28 cellular contexts compared by ENCODE assay signal in genomic region chr7:1354661-1355567, GRCh38.
A peak's percentile ranks its signal among the peaks of the same experiment; 100 is the strongest.
DNase-seq lines count a peak whose midpoint lies in the region; ATAC-seq and TF ChIP-seq lines count a peak whose summit lies in the region.
"Had no signal": no experiment of that assay in that cellular context is flagged by ENCODE, and none has a peak within 500 bp of the region (broad histone marks: within the 10 kb centered on the region; RNA-seq: fewer than 3 reads in every experiment).

No MANE protein-coding gene starts in this region.

- BruUV-seq in Panc1 (replicated peaks; lab: Mats Ljungman, UMichigan), result no TSS peak

- H3K9me3 Mint-ChIP-seq in activated naive CD4-positive, alpha-beta T cell treated with anti-CD3 and anti-CD28 coated beads, Interleukin-2, amount 10 ng/mL, durations not matched to agents 7 days and 5 days, result peaks cover 3% of the 10 kb centered on the region
- H3K9me3 Mint-ChIP-seq in activated naive CD4-positive, alpha-beta T cell treated with anti-CD3 and anti-CD28 coated beads, Interleukin-2, amount 50 U/mL, for 72 hours, result no peaks in the 10 kb centered on the region
- H3K9me3 Mint-ChIP-seq: activated CD4-positive, alpha-beta memory T cell treated with anti-CD3 and anti-CD28 coated beads, Interleukin-2, amount 10 ng/mL, durations not matched to agents 7 days and 5 days; H9; stimulated activated effector memory CD8-positive, alpha-beta T cell treated with anti-CD3 and anti-CD28 coated beads, Interleukin-12 subunit alpha, Interleukin-12 subunit beta, amount 100 ng/mL, for 72 hours had no signal

- H3K4me3 ChIP-seq in Panc1 (ENCODE audit: low read depth in 2 of 2, low read length in 2 of 2), result no peak overlapping the region
- no peak overlapping the region for H3K4me3 ChIP-seq in lower lobe of right lung
- H3K4me3 ChIP-seq in suprapubic skin, result no peak overlapping the region
- H3K4me3 ChIP-seq: adrenal gland, coronary artery, esophagus muscularis mucosa, lung, smooth muscle cell, uterus had no signal

- no peaks in the 10 kb centered on the region for H3K27me3 Mint-ChIP-seq in activated naive CD4-positive, alpha-beta T cell treated with anti-CD3 and anti-CD28 coated beads, Interleukin-2, amount 10 ng/mL, durations not matched to agents 7 days and 5 days
- H3K27me3 Mint-ChIP-seq: activated CD4-positive, alpha-beta memory T cell treated with anti-CD3 and anti-CD28 coated beads, Interleukin-2, amount 10 ng/mL, durations not matched to agents 7 days and 5 days had no signal

- H3K4me3 Mint-ChIP-seq in activated naive CD4-positive, alpha-beta T cell treated with anti-CD3 and anti-CD28 coated beads, Interleukin-2, amount 10 ng/mL, durations not matched to agents 7 days and 5 days, result no peak overlapping the region
- H3K4me3 Mint-ChIP-seq: activated CD4-positive, alpha-beta memory T cell treated with anti-CD3 and anti-CD28 coated beads, Interleukin-2, amount 10 ng/mL, durations not matched to agents 7 days and 5 days; H9; stimulated activated effector memory CD8-positive, alpha-beta T cell treated with anti-CD3 and anti-CD28 coated beads, Interleukin-12 subunit alpha, Interleukin-12 subunit beta, amount 100 ng/mL, for 72 hours had no signal

- CTCF ChIA-PET in activated naive CD4-positive, alpha-beta T cell treated with anti-CD3 and anti-CD28 coated beads, Interleukin-2, amount 10 ng/mL, durations not matched to agents 7 days and 5 days (lab: Charles Lee), result no interaction called here
- CTCF ChIA-PET in Panc1 (lab: Charles Lee), result interaction anchor here (0.5 kb wide), 1 partner anchor 164 kb away, joined by 5 read pairs; no protein-coding TSS in a partner anchor

- TF ChIP-seq EP300 in suprapubic skin (IDR thresholded peaks at IDR 0.05), result no peak

- H3K27ac ChIP-seq in Panc1 (ENCODE audit: low read length), result no peak overlapping the region
- H3K27ac ChIP-seq in lower lobe of right lung, result no peak overlapping the region
- no peak overlapping the region for H3K27ac ChIP-seq in suprapubic skin
- H3K27ac ChIP-seq: adrenal gland, coronary artery, esophagus muscularis mucosa, HL-60, neutrophil, uterus had no signal

- no peak for TF ChIP-seq CTCF in Panc1 (IDR thresholded peaks at IDR 0.05)
- no peak for TF ChIP-seq CTCF in lower lobe of right lung (IDR thresholded peaks at IDR 0.05)
- no peak for TF ChIP-seq CTCF in suprapubic skin (IDR thresholded peaks at IDR 0.05)

- POLR2A ChIA-PET in Panc1 (lab: Charles Lee), result no interaction called here

- H3K4me1 ChIP-seq in Panc1 (ENCODE audit: control insufficient read depth, insufficient read depth, low read length), result peaks cover 3% of the 10 kb centered on the region; the same call in 1 of the 2 replicates
- H3K4me1 ChIP-seq in lower lobe of right lung, result no peaks in the 10 kb centered on the region
- peaks cover 4% of the 10 kb centered on the region for H3K4me1 ChIP-seq in suprapubic skin
- H3K4me1 ChIP-seq: adrenal gland, esophagus muscularis mucosa, uterus had no signal

- H3K36me3 ChIP-seq in Panc1 (ENCODE audit: control insufficient read depth, insufficient read depth, low read length), result no peaks in the 10 kb centered on the region
- H3K36me3 ChIP-seq in lower lobe of right lung, result no peaks in the 10 kb centered on the region
- H3K36me3 ChIP-seq in suprapubic skin, result no peaks in the 10 kb centered on the region
- H3K36me3 ChIP-seq: adrenal gland, esophagus muscularis mucosa, neutrophil, uterus had no signal

- peak; percentile 6; the same call in 1 of the 2 replicates for ATAC-seq in Panc1
- peak in 1 of 2 donors; percentile 5 for ATAC-seq in lower lobe of right lung
- ATAC-seq in activated naive CD4-positive, alpha-beta T cell treated with anti-CD3 and anti-CD28 coated beads, Interleukin-2, amount 50 U/mL, for 72 hours, result no peak
- ATAC-seq: HepG2; stimulated activated effector memory CD8-positive, alpha-beta T cell treated with anti-CD3 and anti-CD28 coated beads, Interleukin-12 subunit alpha, Interleukin-12 subunit beta, amount 100 ng/mL, for 72 hours had no signal

- H3K4me1 Mint-ChIP-seq in activated naive CD4-positive, alpha-beta T cell treated with anti-CD3 and anti-CD28 coated beads, Interleukin-2, amount 10 ng/mL, durations not matched to agents 7 days and 5 days, result no peaks in the 10 kb centered on the region
- H3K4me1 Mint-ChIP-seq: activated CD4-positive, alpha-beta memory T cell treated with anti-CD3 and anti-CD28 coated beads, Interleukin-2, amount 10 ng/mL, durations not matched to agents 7 days and 5 days; stimulated activated effector memory CD8-positive, alpha-beta T cell treated with anti-CD3 and anti-CD28 coated beads, Interleukin-12 subunit alpha, Interleukin-12 subunit beta, amount 100 ng/mL, for 72 hours had no signal

- no peaks in the 10 kb centered on the region for H3K9me3 ChIP-seq in Panc1 (ENCODE audit: control insufficient read depth, insufficient read depth, low read depth, low read length)
- no peaks in the 10 kb centered on the region for H3K9me3 ChIP-seq in lower lobe of right lung
- no peaks in the 10 kb centered on the region for H3K9me3 ChIP-seq in suprapubic skin
- H3K9me3 ChIP-seq: adrenal gland, neutrophil, uterus had no signal

- intact Hi-C loops in Panc1 (cut with micrococcal nuclease; ENCODE audit: unreplicated experiment) (no loop called here), lower lobe of right lung (cut with DNase I) (no loop called here)

- H3K27ac Mint-ChIP-seq in activated naive CD4-positive, alpha-beta T cell treated with anti-CD3 and anti-CD28 coated beads, Interleukin-2, amount 10 ng/mL, durations not matched to agents 7 days and 5 days, result no peak overlapping the region
- H3K27ac Mint-ChIP-seq in activated naive CD4-positive, alpha-beta T cell treated with anti-CD3 and anti-CD28 coated beads, Interleukin-2, amount 50 U/mL, for 72 hours, result no peak overlapping the region
- H3K27ac Mint-ChIP-seq: activated CD4-positive, alpha-beta memory T cell treated with anti-CD3 and anti-CD28 coated beads, Interleukin-2, amount 10 ng/mL, durations not matched to agents 7 days and 5 days; stimulated activated effector memory CD8-positive, alpha-beta T cell treated with anti-CD3 and anti-CD28 coated beads, Interleukin-12 subunit alpha, Interleukin-12 subunit beta, amount 100 ng/mL, for 72 hours had no signal

- peak; percentile 5 for DNase-seq in activated naive CD4-positive, alpha-beta T cell treated with anti-CD3 and anti-CD28 coated beads, Interleukin-2, amount 50 U/mL, for 16 hours
- DNase-seq in activated naive CD4-positive, alpha-beta T cell treated with anti-CD3 and anti-CD28 coated beads, Interleukin-2, amount 10 ng/mL, durations not matched to agents 7 days and 5 days, result no peak
- DNase-seq in Panc1 (ENCODE audit: low read depth, low spot score) (no peak), lower lobe of right lung (peak; percentile 21), suprapubic skin (ENCODE audit: low spot score in 2 of 2) (peak; percentile 47 to 49), ureter (ENCODE audit: low spot score) (no peak)
- no peak for DNase-seq in stimulated activated CD4-positive, alpha-beta T cell treated with anti-CD3 and anti-CD28 coated beads, Interleukin-4, amount 100 ng/mL, for 1 hour
- no peak for DNase-seq in activated naive CD4-positive, alpha-beta T cell treated with anti-CD3 and anti-CD28 coated beads, Interleukin-2, amount 50 U/mL, for 72 hours (ENCODE audit: low spot score in 2 of 2)
- DNase-seq: activated CD4-positive, alpha-beta memory T cell treated with anti-CD3 and anti-CD28 coated beads, Interleukin-2, amount 10 ng/mL, durations not matched to agents 7 days and 5 days; activated gamma-delta T cell; adrenal gland; COR-L47; DND-41; H9; NCI-H1048; NCI-H1930; NCI-H226; NCI-H774; SHP77; uterus had no signal

- no peaks in the 10 kb centered on the region for H3K36me3 Mint-ChIP-seq in activated naive CD4-positive, alpha-beta T cell treated with anti-CD3 and anti-CD28 coated beads, Interleukin-2, amount 10 ng/mL, durations not matched to agents 7 days and 5 days
- H3K36me3 Mint-ChIP-seq in activated naive CD4-positive, alpha-beta T cell treated with anti-CD3 and anti-CD28 coated beads, Interleukin-2, amount 50 U/mL, for 72 hours, result no peaks in the 10 kb centered on the region
- H3K36me3 Mint-ChIP-seq: stimulated activated effector memory CD8-positive, alpha-beta T cell treated with anti-CD3 and anti-CD28 coated beads, Interleukin-12 subunit alpha, Interleukin-12 subunit beta, amount 100 ng/mL, for 72 hours had no signal

- WGBS in suprapubic skin, result 72% methylated on average over 19 of the region's 32 CpGs

- no peak for TF ChIP-seq POLR2A in suprapubic skin (IDR thresholded peaks at IDR 0.05)

- in situ Hi-C loops in Panc1 (cut with HindIII; ENCODE audit: low pct_unique_long_range_greater_than_20kb, low sequenced_read_pairs), result no loop called here

- no peaks in the 10 kb centered on the region for H3K27me3 ChIP-seq in Panc1 (ENCODE audit: control insufficient read depth, insufficient read depth, low read length)
- H3K27me3 ChIP-seq in lower lobe of right lung (ENCODE audit: low read depth), result peaks cover 58% of the 10 kb centered on the region
- peaks cover 66% of the 10 kb centered on the region for H3K27me3 ChIP-seq in suprapubic skin
- H3K27me3 ChIP-seq: neutrophil had no signal

Comparison
In these comparisons a context has a peak if more than half of its experiments do, and no peak if none do; other contexts are left out.
1. DNase-seq: peak in activated naive CD4-positive, alpha-beta T cell treated with anti-CD3 and anti-CD28 coated beads, Interleukin-2, amount 50 U/mL, for 16 hours (single experiment), lower lobe of right lung (single experiment) and suprapubic skin (2 of 2); none in activated naive CD4-positive, alpha-beta T cell treated with anti-CD3 and anti-CD28 coated beads, Interleukin-2, amount 10 ng/mL, durations not matched to agents 7 days and 5 days (single experiment), Panc1 (single experiment), ureter (single experiment), stimulated activated CD4-positive, alpha-beta T cell treated with anti-CD3 and anti-CD28 coated beads, Interleukin-4, amount 100 ng/mL, for 1 hour (single experiment) and activated naive CD4-positive, alpha-beta T cell treated with anti-CD3 and anti-CD28 coated beads, Interleukin-2, amount 50 U/mL, for 72 hours (0 of 2).